1 cellular context compared by ENCODE assay signal in the genomic region with DNA sequence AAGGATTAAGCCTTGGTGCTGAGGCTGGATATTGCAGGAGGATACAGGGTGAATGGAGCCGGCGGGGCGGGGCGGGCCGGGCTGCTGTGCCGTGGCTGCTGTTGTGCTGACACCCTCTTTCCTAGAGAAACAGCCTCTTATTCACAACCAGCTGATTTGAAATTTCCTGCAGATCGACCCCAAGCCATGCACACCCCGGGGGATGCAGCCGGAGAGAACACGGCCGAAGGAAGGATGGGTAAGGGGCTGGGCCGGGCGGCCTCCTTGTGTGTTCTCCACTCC.
TF ChIP-seq lines count a peak whose summit lies in the region.

No MANE protein-coding gene starts in this region.

TF ChIP-seq in H1, 55 proteins besides CTCF, POLR2A, EP300 and RAD21:
- TF ChIP-seq TBP (IDR thresholded peaks at IDR 0.05; ENCODE audit: low read depth, low read length) (no peak), EZH2 (IDR thresholded peaks at IDR 0.05; ENCODE audit: low read depth, low read length, severe bottlenecking) (no peak), CBX8 (IDR thresholded peaks at IDR 0.05; ENCODE audit: borderline replicate concordance, low read depth, low read length) (no peak), ZNF274 (IDR thresholded peaks at IDR 0.05; ENCODE audit: borderline replicate concordance, extremely low read depth, low read length) (no peak), TAF7 (optimal IDR thresholded peaks at IDR 0.05; ENCODE audit: borderline replicate concordance, low read depth, low read length) (no peak), SIN3A (conservative IDR thresholded peaks at IDR 0.05 in 1 of 2, IDR thresholded peaks at IDR 0.05 in 1 of 2; ENCODE audit: low read depth in 1 of 2, low read length in 2 of 2) (no peak), CREB1 (IDR thresholded peaks at IDR 0.05) (no peak), SP1 (IDR thresholded peaks at IDR 0.05; ENCODE audit: low read depth, low read length) (no peak), SP4 (IDR thresholded peaks at IDR 0.05; ENCODE audit: low read length) (no peak), KDM1A (IDR thresholded peaks at IDR 0.05; ENCODE audit: borderline replicate concordance, low read length) (no peak), SIRT6 (IDR thresholded peaks at IDR 0.05; ENCODE audit: low read length) (no peak), SRF (IDR thresholded peaks at IDR 0.05; ENCODE audit: low read depth, low read length) (no peak)
- TF ChIP-seq, protein P1, sequence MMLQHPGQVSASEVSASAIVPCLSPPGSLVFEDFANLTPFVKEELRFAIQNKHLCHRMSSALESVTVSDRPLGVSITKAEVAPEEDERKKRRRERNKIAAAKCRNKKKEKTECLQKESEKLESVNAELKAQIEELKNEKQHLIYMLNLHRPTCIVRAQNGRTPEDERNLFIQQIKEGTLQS (IDR thresholded peaks at IDR 0.05; ENCODE audit: insufficient read depth, low read depth, low read length): no peak
